In genomic region chr1:33349081-33349759, GRCh38 we compare ENCODE assay signal across 9 cellular contexts. TPM values are rescaled to one million over a fixed set of nuclear protein-coding genes. Genes with fewer than 3 reads are reported as not detected.
DNase-seq lines count a peak whose midpoint lies in the region; ATAC-seq lines count a peak whose summit lies in the region.
"Had no signal": no experiment of that assay in that cellular context is flagged by ENCODE, and none has a peak within 500 bp of the region (broad histone marks: within the 10 kb centered on the region; RNA-seq: fewer than 3 reads in every experiment).

No MANE protein-coding gene starts in this region.

- peak overlapping the region; percentile 93 for H3K27ac Mint-ChIP-seq in activated CD4-positive, alpha-beta T cell treated with anti-CD3 and anti-CD28 coated beads, Interleukin-2, amount 10 ng/mL, durations not matched to agents 24 days and 14 days

- no peaks in the 10 kb centered on the region for H3K27me3 ChIP-seq in duodenal mucosa (ENCODE audit: control insufficient read depth in 1 of 2, insufficient read depth in 2 of 2, low read length in 2 of 2)
- H3K27me3 ChIP-seq in mononuclear cell (ENCODE audit: insufficient read depth, low read length) = no peaks in the 10 kb centered on the region

- H3K9me3 ChIP-seq in duodenal mucosa (ENCODE audit: control insufficient read depth in 1 of 2, low read length in 2 of 2) = no peaks in the 10 kb centered on the region
- no peaks in the 10 kb centered on the region for H3K9me3 ChIP-seq in mononuclear cell (ENCODE audit: low read depth, low read length)

- peak overlapping the region; percentile 86 for H3K4me3 Mint-ChIP-seq in activated CD4-positive, alpha-beta T cell treated with anti-CD3 and anti-CD28 coated beads, Interleukin-2, amount 10 ng/mL, durations not matched to agents 24 days and 14 days

- peaks cover 39% of the 10 kb centered on the region for H3K4me1 Mint-ChIP-seq in activated CD4-positive, alpha-beta T cell treated with anti-CD3 and anti-CD28 coated beads, Interleukin-2, amount 10 ng/mL, durations not matched to agents 24 days and 14 days

- DNase-seq in ELR (ENCODE audit: low read depth) = peak; percentile 55
- no peak for DNase-seq in Jurkat, Clone E6-1 (ENCODE audit: low read depth, low spot score)
- DNase-seq in activated CD4-positive, alpha-beta T cell treated with anti-CD3 and anti-CD28 coated beads, Interleukin-2, amount 10 ng/mL, durations not matched to agents 24 days and 14 days = peak; percentile 84
- DNase-seq in stimulated activated CD8-positive, alpha-beta memory T cell treated with anti-CD3 and anti-CD28 coated beads, Interleukin-7, amount 100 ng/mL, for 48 hours (ENCODE audit: extremely low read depth in 1 of 2, low read depth in 1 of 2) = peak; percentile 22 to 25
- no peak for DNase-seq in amniotic stem cell (lab: John Stamatoyannopoulos, UW)

- peaks cover 2% of the 10 kb centered on the region for H3K27me3 Mint-ChIP-seq in activated CD4-positive, alpha-beta T cell treated with anti-CD3 and anti-CD28 coated beads, Interleukin-2, amount 10 ng/mL, durations not matched to agents 24 days and 14 days

- H3K4me1 ChIP-seq in duodenal mucosa (ENCODE audit: control insufficient read depth in 1 of 2, insufficient read depth in 2 of 2, low read length in 2 of 2) (peaks cover 32 to 40% of the 10 kb centered on the region in 2 donors), mononuclear cell (ENCODE audit: insufficient read depth, low read length) (peaks cover 50% of the 10 kb centered on the region)

- peaks cover under 1 to 3% of the 10 kb centered on the region in 2 donors for H3K36me3 ChIP-seq in duodenal mucosa (ENCODE audit: control insufficient read depth in 1 of 2, insufficient read depth in 2 of 2, low read length in 2 of 2)

- H3K4me3 ChIP-seq in Jurkat, Clone E6-1 (ENCODE audit: low read length) = peak overlapping the region; percentile 69
- H3K4me3 ChIP-seq in duodenal mucosa (ENCODE audit: low read depth in 1 of 2, low read length in 2 of 2) (peak overlapping the region; percentile 63 to 77), mononuclear cell (ENCODE audit: low read length) (peak overlapping the region; percentile 62)

- intact Hi-C loops in activated CD4-positive, alpha-beta T cell treated with anti-CD3 and anti-CD28 coated beads, Interleukin-2, amount 10 ng/mL, durations not matched to agents 24 days and 14 days (cut with micrococcal nuclease) = loop anchor here (2.0 kb wide), 1 partner anchor 222 kb away; no protein-coding TSS in a partner anchor

- H3K9ac ChIP-seq in duodenal mucosa (ENCODE audit: low read depth in 1 of 2, low read length in 2 of 2) = peak overlapping the region; percentile 38 to 71

- ATAC-seq in GM21528 (IDR thresholded peaks at IDR 0.05; ENCODE audit: low FRiP score, unreplicated experiment) = peak; percentile 52

- H3K27ac ChIP-seq in duodenal mucosa (ENCODE audit: low read depth, low read length) = peak overlapping the region; percentile 91

- no peaks in the 10 kb centered on the region for H3K9me3 Mint-ChIP-seq in activated CD4-positive, alpha-beta T cell treated with anti-CD3 and anti-CD28 coated beads, Interleukin-2, amount 10 ng/mL, durations not matched to agents 24 days and 14 days

- H3K36me3 Mint-ChIP-seq in activated CD4-positive, alpha-beta T cell treated with anti-CD3 and anti-CD28 coated beads, Interleukin-2, amount 10 ng/mL, durations not matched to agents 24 days and 14 days (ENCODE audit: low read depth) = peaks cover 26% of the 10 kb centered on the region

RNA-seq across cellular contexts. Expression of gene A3GALT2, which starts 28.3 kb away (rescaled TPM):
- polyA plus RNA-seq in Jurkat, Clone E6-1 (2012; ENCODE audit: insufficient read depth, insufficient read length) = not detected
- total RNA-seq in activated CD4-positive, alpha-beta T cell treated with anti-CD3 and anti-CD28 coated beads, Interleukin-2, amount 10 ng/mL, durations not matched to agents 24 days and 14 days = not detected in 2 replicates
- not detected for total RNA-seq in mononuclear cell
- total RNA-seq: glomerular endothelial cell had no signal

Comparison
In these comparisons a context has a peak if more than half of its experiments do, and no peak if none do; other contexts are left out.
1. DNase-seq: peak in ELR (single experiment), activated CD4-positive, alpha-beta T cell treated with anti-CD3 and anti-CD28 coated beads, Interleukin-2, amount 10 ng/mL, durations not matched to agents 24 days and 14 days (single experiment) and stimulated activated CD8-positive, alpha-beta memory T cell treated with anti-CD3 and anti-CD28 coated beads, Interleukin-7, amount 100 ng/mL, for 48 hours (2 of 2); none in Jurkat, Clone E6-1 (single experiment) and amniotic stem cell (single experiment).
2. Peak in every context shown above with its lines, with median percentiles within 50 percentile points of each other: H3K4me3 ChIP-seq.